10 cellular contexts compared by ENCODE assay signal in genomic region chr5:38466444-38467189, GRCh38.
DNase-seq lines count a peak whose midpoint lies in the region; ATAC-seq and FAIRE-seq lines count a peak whose summit lies in the region.
"Had no signal": no experiment of that assay in that cellular context is flagged by ENCODE, and none has a peak within 500 bp of the region (broad histone marks: within the 10 kb centered on the region; RNA-seq: fewer than 3 reads in every experiment).

No MANE protein-coding gene starts in this region.

- H2BK5ac ChIP-seq in neuronal stem cell (ENCODE audit: low read length): peak overlapping the region; percentile 68

- H3K4me3 Mint-ChIP-seq in activated naive CD8-positive, alpha-beta T cell treated with anti-CD3 and anti-CD28 coated beads for 36 hours: no peak overlapping the region

- H3K4me3 ChIP-seq in neuronal stem cell (ENCODE audit: low read length in 2 of 2): no peak overlapping the region

- H3K14ac ChIP-seq in neuronal stem cell (ENCODE audit: low read length): peak overlapping the region; percentile 57

- H3K36me3 ChIP-seq in neuronal stem cell (replicated peaks in 1 of 2; ENCODE audit: control insufficient read depth in 2 of 2, insufficient read depth in 2 of 2, low read length in 2 of 2): no peaks in the 10 kb centered on the region

- H3K4me1 Mint-ChIP-seq in activated naive CD8-positive, alpha-beta T cell treated with anti-CD3 and anti-CD28 coated beads for 36 hours: no peaks in the 10 kb centered on the region

- peak overlapping the region; percentile 66 for H2AK5ac ChIP-seq in neuronal stem cell (ENCODE audit: low read depth, low read length)

- H3K9me3 ChIP-seq in neuronal stem cell (replicated peaks in 1 of 2; ENCODE audit: control insufficient read depth in 2 of 2, insufficient read depth in 1 of 2, low read depth in 1 of 2, low read length in 2 of 2): no peaks in the 10 kb centered on the region

- peak overlapping the region; percentile 95 for H3K27ac ChIP-seq in adipose tissue (ENCODE audit: low read depth, low read length)
- H3K27ac ChIP-seq in neuronal stem cell (replicated peaks; ENCODE audit: low read length): no peak overlapping the region

- no peaks in the 10 kb centered on the region for H3K36me3 Mint-ChIP-seq in activated naive CD8-positive, alpha-beta T cell treated with anti-CD3 and anti-CD28 coated beads for 36 hours
- H3K36me3 Mint-ChIP-seq: activated naive CD4-positive, alpha-beta T cell treated with anti-CD3 and anti-CD28 coated beads, Interleukin-2, amount 50 U/mL, for 72 hours had no signal

- DNase-seq in fibroblast of peridontal ligament (ENCODE audit: extremely low read depth) (peak; percentile 20), neuronal stem cell (ENCODE audit: low spot score) (no peak), urothelium cell line (ENCODE audit: low spot score) (peak; percentile 33), NCI-H2081 treated with DMSO at 0.1 percent for 48 hours (lab: John Stamatoyannopoulos, UW) (no peak)
- DNase-seq in activated naive CD8-positive, alpha-beta T cell treated with anti-CD3 and anti-CD28 coated beads for 36 hours: no peak
- DNase-seq: NCI-H69 had no signal

- no peak overlapping the region for H4K91ac ChIP-seq in neuronal stem cell (ENCODE audit: low read depth, low read length, poor library complexity)

- H2BK15ac ChIP-seq in neuronal stem cell (ENCODE audit: low read length): peak overlapping the region; percentile 68

- peak overlapping the region; percentile 80 for H3K4ac ChIP-seq in neuronal stem cell (ENCODE audit: low read length)

- no peak overlapping the region for H2AFZ ChIP-seq in neuronal stem cell (ENCODE audit: low read length)

- H3K27ac Mint-ChIP-seq in activated naive CD8-positive, alpha-beta T cell treated with anti-CD3 and anti-CD28 coated beads for 36 hours: no peak overlapping the region
- H3K27ac Mint-ChIP-seq: activated naive CD4-positive, alpha-beta T cell treated with anti-CD3 and anti-CD28 coated beads, Interleukin-2, amount 50 U/mL, for 72 hours had no signal

- H3K23ac ChIP-seq in neuronal stem cell (ENCODE audit: low read depth, low read length, poor library complexity): peak overlapping the region; percentile 16

- peaks cover 16 to 29% of the 10 kb centered on the region in 2 donors for H3K4me1 ChIP-seq in neuronal stem cell (ENCODE audit: control insufficient read depth in 2 of 2, insufficient read depth in 1 of 2, low read depth in 1 of 2, low read length in 2 of 2)

- H3K4me2 ChIP-seq in neuronal stem cell (ENCODE audit: insufficient read depth, low read length, poor library complexity, severe bottlenecking): no peak overlapping the region

- no peak overlapping the region for H3K9ac ChIP-seq in neuronal stem cell (ENCODE audit: low read depth, low read length, poor library complexity)

- peak overlapping the region; percentile 92 for H3K18ac ChIP-seq in neuronal stem cell (ENCODE audit: low read length)

- H3K27me3 ChIP-seq in neuronal stem cell (ENCODE audit: control insufficient read depth in 3 of 3, insufficient read depth in 3 of 3, low read depth in 1 of 3, low read length in 3 of 3): no peaks in the 10 kb centered on the region

- 49 to 75% (median 50%) methylated on average over 20 to 23 of the region's 23 CpGs for WGBS in adipose tissue, 3 donors
- WGBS in neuronal stem cell (ENCODE audit: extremely low coverage in 2 of 2, insufficient read length in 2 of 2, insufficient replicate concordance in 1 of 2), 2 donors: no CpG with 5 or more reads among the region's 23 CpGs

- peak overlapping the region; percentile 95 for H4K8ac ChIP-seq in neuronal stem cell (ENCODE audit: low read depth, low read length)

- H2BK12ac ChIP-seq in neuronal stem cell (ENCODE audit: low read length): peak overlapping the region; percentile 89

- no peaks in the 10 kb centered on the region for H3K79me1 ChIP-seq in neuronal stem cell (ENCODE audit: low read depth, low read length)

- H3K27me3 Mint-ChIP-seq in activated naive CD8-positive, alpha-beta T cell treated with anti-CD3 and anti-CD28 coated beads for 36 hours: peaks cover 23% of the 10 kb centered on the region

- no peak overlapping the region for H2BK120ac ChIP-seq in neuronal stem cell (ENCODE audit: low read depth, low read length)

- FAIRE-seq in urothelium cell line (lab: Jason Lieb, UNC): peak; percentile 55

- no peaks in the 10 kb centered on the region for H3K9me3 Mint-ChIP-seq in activated naive CD8-positive, alpha-beta T cell treated with anti-CD3 and anti-CD28 coated beads for 36 hours
- H3K9me3 Mint-ChIP-seq: activated naive CD4-positive, alpha-beta T cell treated with anti-CD3 and anti-CD28 coated beads, Interleukin-2, amount 50 U/mL, for 72 hours had no signal

- ATAC-seq in GM18858 (IDR thresholded peaks at IDR 0.05; ENCODE audit: unreplicated experiment) (no peak), HG02763 (IDR thresholded peaks at IDR 0.05; ENCODE audit: unreplicated experiment) (no peak)
- ATAC-seq: activated naive CD4-positive, alpha-beta T cell treated with anti-CD3 and anti-CD28 coated beads, Interleukin-2, amount 50 U/mL, for 72 hours had no signal

Comparison
In these comparisons a context has a peak if more than half of its experiments do, and no peak if none do; other contexts are left out.
1. DNase-seq: peak in fibroblast of peridontal ligament (single experiment) and urothelium cell line (single experiment); none in neuronal stem cell (single experiment), activated naive CD8-positive, alpha-beta T cell treated with anti-CD3 and anti-CD28 coated beads for 36 hours (single experiment) and NCI-H2081 treated with DMSO at 0.1 percent for 48 hours (single experiment).